8 cellular contexts compared by ENCODE assay signal in genomic region chr1:37472281-37472680, GRCh38. TPM values are rescaled to one million over a fixed set of nuclear protein-coding genes. Genes with fewer than 3 reads are reported as not detected.
DNase-seq lines count a peak whose midpoint lies in the region; ATAC-seq and TF ChIP-seq lines count a peak whose summit lies in the region.

No MANE protein-coding gene starts in this region.

- H3K36me3 ChIP-seq in KOPT-K1 (ENCODE audit: insufficient read depth, low read length), result peaks cover 11% of the 10 kb centered on the region
- no peaks in the 10 kb centered on the region for H3K36me3 ChIP-seq in colonic mucosa

- peak overlapping the region; percentile 66 to 77 for H3K27ac Mint-ChIP-seq in natural killer cell treated with Interleukin-12 subunit alpha and Interleukin-12 subunit beta and Interleukin-15 and Interleukin-18, amount 100 ng/mL, for 72 hours

- peaks cover 12% of the 10 kb centered on the region for H3K36me3 Mint-ChIP-seq in natural killer cell treated with Interleukin-12 subunit alpha and Interleukin-12 subunit beta and Interleukin-15 and Interleukin-18, amount 100 ng/mL, for 72 hours

- no peak for TF ChIP-seq CTCF in colonic mucosa (IDR thresholded peaks at IDR 0.05)

- H3K27me3 ChIP-seq in colonic mucosa, result no peaks in the 10 kb centered on the region

- no peaks in the 10 kb centered on the region for H3K27me3 Mint-ChIP-seq in natural killer cell treated with Interleukin-12 subunit alpha and Interleukin-12 subunit beta and Interleukin-15 and Interleukin-18, amount 100 ng/mL, for 72 hours

- H3K4me3 Mint-ChIP-seq in natural killer cell treated with Interleukin-12 subunit alpha and Interleukin-12 subunit beta and Interleukin-15 and Interleukin-18, amount 100 ng/mL, for 72 hours, result peak overlapping the region; percentile 90

- DNase-seq in A172 (ENCODE audit: low spot score) (peak; percentile 7), colonic mucosa (no peak), NCI-H1105 (lab: John Stamatoyannopoulos, UW) (no peak), NAMALWA (ENCODE audit: low spot score) (no peak), middle frontal gyrus (ENCODE audit: extremely low spot score, low spot score) (no peak)
- DNase-seq in natural killer cell treated with Interleukin-12 subunit alpha and Interleukin-12 subunit beta and Interleukin-15 and Interleukin-18, amount 100 ng/mL, for 72 hours (ENCODE audit: low spot score), result no peak

- H3K4me1 ChIP-seq in colonic mucosa, result peaks cover 16% of the 10 kb centered on the region

- peak overlapping the region; percentile 4 for H3K27ac ChIP-seq in KOPT-K1 (ENCODE audit: low read depth, low read length, poor library complexity, severe bottlenecking)
- peak overlapping the region; percentile 94 for H3K27ac ChIP-seq in colonic mucosa

- H3K4me3 ChIP-seq in colonic mucosa, result no peak overlapping the region

- H3K9me3 Mint-ChIP-seq in natural killer cell treated with Interleukin-12 subunit alpha and Interleukin-12 subunit beta and Interleukin-15 and Interleukin-18, amount 100 ng/mL, for 72 hours, result no peaks in the 10 kb centered on the region

- intact Hi-C loops in colonic mucosa (cut with DNase I), result no loop called here

- peak overlapping the region in 1 of 2 donors; percentile 70 for H3K9ac ChIP-seq in colonic mucosa (ENCODE audit: low read depth in 2 of 2, low read length in 2 of 2)

- H3K4me1 Mint-ChIP-seq in natural killer cell treated with Interleukin-12 subunit alpha and Interleukin-12 subunit beta and Interleukin-15 and Interleukin-18, amount 100 ng/mL, for 72 hours (ENCODE audit: low read depth in 2 of 2), result peaks cover 42 to 45% of the 10 kb centered on the region in 2 donors

- no peak for ATAC-seq in natural killer cell treated with Interleukin-12 subunit alpha and Interleukin-12 subunit beta and Interleukin-15 and Interleukin-18, amount 100 ng/mL, for 72 hours
- no peak for ATAC-seq in HG03175 (IDR thresholded peaks at IDR 0.05; ENCODE audit: unreplicated experiment)

- no peaks in the 10 kb centered on the region for H3K9me3 ChIP-seq in KOPT-K1 (ENCODE audit: insufficient read depth, low read length, poor library complexity, severe bottlenecking)
- no peaks in the 10 kb centered on the region for H3K9me3 ChIP-seq in colonic mucosa

RNA-seq across cellular contexts. Expression of gene ZC3H12A, which starts 2.1 kb away (rescaled TPM):
- total RNA-seq in A172 (2014; rRNA removed; shearing (Covaris generic)), result 5.8 and 7.1 TPM in 2 replicates
- 10 to 100 TPM; 18.2 to 35.4 TPM for total RNA-seq in colonic mucosa
- 100 to 1,000 TPM; 109 to 198 TPM for total RNA-seq in natural killer cell treated with Interleukin-12 subunit alpha and Interleukin-12 subunit beta and Interleukin-15 and Interleukin-18, amount 100 ng/mL, for 72 hours

RNA-seq across cellular contexts. Expression of gene MEAF6, which starts 42.3 kb away (rescaled TPM):
- total RNA-seq in A172 (2014; rRNA removed; shearing (Covaris generic)), result 68.5 and 83.0 TPM in 2 replicates
- 10 to 100 TPM; 32.9 to 40.6 TPM for total RNA-seq in colonic mucosa
- total RNA-seq in natural killer cell treated with Interleukin-12 subunit alpha and Interleukin-12 subunit beta and Interleukin-15 and Interleukin-18, amount 100 ng/mL, for 72 hours, result 10 to 100 TPM; 49.2 to 53.2 TPM
